Comparison of ENCODE assay signal across 17 cellular contexts in the genomic region with DNA sequence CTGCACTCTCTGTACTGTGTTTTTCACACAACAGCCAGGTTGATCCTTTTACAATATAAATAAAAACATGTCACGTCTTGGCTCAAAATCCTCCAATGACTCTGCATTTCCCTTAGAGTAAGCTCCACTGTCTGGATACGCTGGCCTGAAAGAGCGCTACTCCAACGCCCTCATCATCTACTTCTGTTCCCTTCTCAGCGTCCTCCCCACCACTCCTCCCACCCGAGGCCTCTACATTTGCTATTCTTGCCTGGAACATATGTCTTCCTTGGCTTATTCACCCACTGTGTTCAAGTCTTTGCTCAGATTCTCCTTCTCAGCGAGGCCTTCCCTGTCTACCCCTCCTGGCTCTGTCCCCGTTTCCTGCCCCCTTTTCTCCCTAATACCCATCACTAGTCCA.
"Had no signal": no experiment of that assay in that cellular context is flagged by ENCODE, and none has a peak within 500 bp of the region (broad histone marks: within the 10 kb centered on the region; RNA-seq: fewer than 3 reads in every experiment).

No MANE protein-coding gene starts in this region.

- H3K9me3 Mint-ChIP-seq: IgD-negative memory B cell had no signal

- DNase-seq: Kasumi-1, MM.1S, NCI-H1092 treated with DMSO at 0.1 percent for 48 hours, NCI-H1436, NCI-H1694, NCI-H187 treated with DMSO at 0.1 percent for 48 hours, NCI-H2081, NCI-H2107, NCI-H2227 treated with DMSO at 0.1 percent for 48 hours, NCI-H446, NCI-H510A, NCI-H524 treated with DMSO at 0.1 percent for 48 hours, NCI-H774, Right ventricle myocardium superior, RPMI8226, SIG-M5 had no signal

- H3K36me3 Mint-ChIP-seq: IgD-negative memory B cell had no signal

- H3K27ac Mint-ChIP-seq: IgD-negative memory B cell had no signal

- H3K4me3 Mint-ChIP-seq: IgD-negative memory B cell had no signal

- H3K4me1 Mint-ChIP-seq: IgD-negative memory B cell had no signal
